Comparison of ENCODE assay signal across 10 cellular contexts in genomic region chr2:167862787-167863186, GRCh38.
DNase-seq lines count a peak whose midpoint lies in the region; ATAC-seq and TF ChIP-seq lines count a peak whose summit lies in the region.
"Had no signal": no experiment of that assay in that cellular context is flagged by ENCODE, and none has a peak within 500 bp of the region (broad histone marks: within the 10 kb centered on the region; RNA-seq: fewer than 3 reads in every experiment).

No MANE protein-coding gene starts in this region.

- H3K9ac ChIP-seq in neural progenitor cell, result no peak overlapping the region

- H3K4me1 ChIP-seq in right atrium auricular region (no peaks in the 10 kb centered on the region), neural progenitor cell (peaks cover 24% of the 10 kb centered on the region), mucosa of descending colon (ENCODE audit: low read depth) (no peaks in the 10 kb centered on the region)

- no peak overlapping the region for H3K4me2 ChIP-seq in neural progenitor cell

- H3K27me3 Mint-ChIP-seq in neural progenitor cell (ENCODE audit: insufficient read depth, low read depth), result no peaks in the 10 kb centered on the region

- H3K27ac Mint-ChIP-seq in neural progenitor cell, result no peak overlapping the region

- H3K27ac ChIP-seq in right atrium auricular region (no peak overlapping the region), neural progenitor cell (no peak overlapping the region)

- no peaks in the 10 kb centered on the region for H3K79me2 ChIP-seq in neural progenitor cell (ENCODE audit: low read depth)

- no peak for TF ChIP-seq CTCF in right atrium auricular region (IDR thresholded peaks at IDR 0.05)
- no peak for TF ChIP-seq CTCF in neural progenitor cell (IDR thresholded peaks at IDR 0.05)
- no peak for TF ChIP-seq CTCF in mucosa of descending colon (IDR thresholded peaks at IDR 0.05)

- H3K27me3 ChIP-seq in right atrium auricular region (no peaks in the 10 kb centered on the region), neural progenitor cell (no peaks in the 10 kb centered on the region)

- DNase-seq in D341Med (ENCODE audit: low spot score), result peak; percentile 26
- DNase-seq in astrocyte of the hippocampus (ENCODE audit: low read depth, low spot score), result peak; percentile 58
- DNase-seq in right atrium auricular region (ENCODE audit: low spot score), result no peak
- DNase-seq in epidermal melanocyte (ENCODE audit: insufficient read length, low spot score), result no peak
- DNase-seq in neural progenitor cell (ENCODE audit: low spot score), result no peak
- DNase-seq in mucosa of descending colon, result no peak
- DNase-seq: GDM1 had no signal

- H3F3A ChIP-seq in neural progenitor cell (ENCODE audit: low read depth), result peaks cover 6% of the 10 kb centered on the region

- H3K9me3 ChIP-seq in right atrium auricular region (no peaks in the 10 kb centered on the region), neural progenitor cell (ENCODE audit: low read depth) (no peaks in the 10 kb centered on the region), mucosa of descending colon (no peaks in the 10 kb centered on the region)

- H2AFZ ChIP-seq in neural progenitor cell (replicated peaks), result no peak overlapping the region

- ATAC-seq in GM21381 (IDR thresholded peaks at IDR 0.05; ENCODE audit: unreplicated experiment) (peak; percentile 70), HG03432 (IDR thresholded peaks at IDR 0.05; ENCODE audit: unreplicated experiment) (peak; percentile 79), mucosa of descending colon (no peak)
- ATAC-seq: Panc1 had no signal

- H3K4me1 Mint-ChIP-seq in neural progenitor cell, result no peaks in the 10 kb centered on the region

- no peak overlapping the region for H3K4me3 ChIP-seq in right atrium auricular region
- H3K4me3 ChIP-seq in neural progenitor cell, result no peak overlapping the region
- H3K4me3 ChIP-seq in mucosa of descending colon, result no peak overlapping the region

- no peaks in the 10 kb centered on the region for H3K36me3 ChIP-seq in right atrium auricular region
- no peaks in the 10 kb centered on the region for H3K36me3 ChIP-seq in neural progenitor cell
- no peaks in the 10 kb centered on the region for H3K36me3 ChIP-seq in mucosa of descending colon (ENCODE audit: low read depth)

- H3K4me3 Mint-ChIP-seq in neural progenitor cell, result no peak overlapping the region

- peaks cover 4% of the 10 kb centered on the region for H3K36me3 Mint-ChIP-seq in neural progenitor cell

- H3K9me3 Mint-ChIP-seq in neural progenitor cell, result peaks cover 6% of the 10 kb centered on the region

- H4K20me1 ChIP-seq in neural progenitor cell (ENCODE audit: low read depth), result no peaks in the 10 kb centered on the region

- intact Hi-C loops in mucosa of descending colon (cut with DNase I, micrococcal nuclease), result no loop called here

Comparison
In these comparisons a context has a peak if more than half of its experiments do, and no peak if none do; other contexts are left out.
1. DNase-seq: peak in D341Med (single experiment) and astrocyte of the hippocampus (single experiment); none in right atrium auricular region (single experiment), epidermal melanocyte (single experiment), neural progenitor cell (single experiment) and mucosa of descending colon (0 of 3).